Comparison of ENCODE assay signal across 8 cellular contexts in genomic region chr6:41548098-41548840, GRCh38. TPM values are rescaled to one million over a fixed set of nuclear protein-coding genes. Genes with fewer than 3 reads are reported as not detected.
DNase-seq lines count a peak whose midpoint lies in the region; ATAC-seq and TF ChIP-seq lines count a peak whose summit lies in the region.

No MANE protein-coding gene starts in this region.

- 52 to 63% methylated on average over 50 of the region's 50 CpGs for WGBS in aorta, 2 donors

- no peaks in the 10 kb centered on the region for H3K27me3 Mint-ChIP-seq in natural killer cell treated with Interleukin-12 subunit alpha and Interleukin-12 subunit beta and Interleukin-15 and Interleukin-18, amount 100 ng/mL, for 72 hours

- peaks cover 41 to 42% of the 10 kb centered on the region in 2 donors for H3K4me1 Mint-ChIP-seq in natural killer cell treated with Interleukin-12 subunit alpha and Interleukin-12 subunit beta and Interleukin-15 and Interleukin-18, amount 100 ng/mL, for 72 hours (ENCODE audit: low read depth in 2 of 2)

- ATAC-seq in natural killer cell treated with Interleukin-12 subunit alpha and Interleukin-12 subunit beta and Interleukin-15 and Interleukin-18, amount 100 ng/mL, for 72 hours: peak in 1 of 2 donors; percentile 20
- ATAC-seq in aorta (ENCODE audit: low FRiP score): no peak
- ATAC-seq in HG03520 (IDR thresholded peaks at IDR 0.05; ENCODE audit: unreplicated experiment): no peak

- peaks cover 10% of the 10 kb centered on the region for H3K36me3 Mint-ChIP-seq in natural killer cell treated with Interleukin-12 subunit alpha and Interleukin-12 subunit beta and Interleukin-15 and Interleukin-18, amount 100 ng/mL, for 72 hours

- DNase-seq in AML-193 (lab: John Stamatoyannopoulos, UW): peak; percentile 19 to 40
- DNase-seq in SJSA1 (ENCODE audit: low read depth in 1 of 2, low spot score in 2 of 2): no peak
- DNase-seq in cardiac fibroblast (ENCODE audit: low read depth in 2 of 2): no peak
- DNase-seq in natural killer cell treated with Interleukin-12 subunit alpha and Interleukin-12 subunit beta and Interleukin-15 and Interleukin-18, amount 100 ng/mL, for 72 hours (ENCODE audit: low spot score): peak; percentile 84
- no peak for DNase-seq in aorta
- DNase-seq in NCI-H748 treated with DMSO at 0.1 percent for 48 hours (lab: John Stamatoyannopoulos, UW): no peak
- no peak for DNase-seq in cerebellum (ENCODE audit: low spot score)

- no peak overlapping the region for H3K27ac ChIP-seq in SJSA1
- H3K27ac ChIP-seq in aorta (ENCODE audit: low read depth in 1 of 2, low read length in 2 of 2): no peak overlapping the region

- H3K27ac Mint-ChIP-seq in natural killer cell treated with Interleukin-12 subunit alpha and Interleukin-12 subunit beta and Interleukin-15 and Interleukin-18, amount 100 ng/mL, for 72 hours: peak overlapping the region in 1 of 2 donors; percentile 65

- H3K9me3 Mint-ChIP-seq in natural killer cell treated with Interleukin-12 subunit alpha and Interleukin-12 subunit beta and Interleukin-15 and Interleukin-18, amount 100 ng/mL, for 72 hours: no peaks in the 10 kb centered on the region

- no peak for TF ChIP-seq CTCF in cardiac fibroblast (IDR thresholded peaks at IDR 0.05; ENCODE audit: low read depth, low read length)

- peak overlapping the region; percentile 86 for H3K4me3 ChIP-seq in SJSA1
- H3K4me3 ChIP-seq in cardiac fibroblast (replicated peaks in 1 of 2; ENCODE audit: low read depth in 2 of 2, low read length in 2 of 2): peak overlapping the region; percentile 65 to 74
- peak overlapping the region; percentile 93 to 96 for H3K4me3 ChIP-seq in aorta (ENCODE audit: low read length in 2 of 2)

- peaks cover 23% of the 10 kb centered on the region for H3K4me1 ChIP-seq in SJSA1 (replicated peaks)
- H3K4me1 ChIP-seq in aorta (ENCODE audit: control insufficient read depth in 1 of 2, insufficient read depth in 2 of 2, low read length in 2 of 2): peaks cover 0 to 3% of the 10 kb centered on the region in 2 donors

- H3K27me3 ChIP-seq in SJSA1 (replicated peaks): no peaks in the 10 kb centered on the region
- no peaks in the 10 kb centered on the region for H3K27me3 ChIP-seq in aorta (ENCODE audit: control insufficient read depth in 1 of 2, insufficient read depth in 2 of 2, low read length in 1 of 2)

- H3K4me3 Mint-ChIP-seq in natural killer cell treated with Interleukin-12 subunit alpha and Interleukin-12 subunit beta and Interleukin-15 and Interleukin-18, amount 100 ng/mL, for 72 hours: peak overlapping the region; percentile 90

- H3K9me3 ChIP-seq in SJSA1 (replicated peaks) (no peaks in the 10 kb centered on the region), aorta (ENCODE audit: control insufficient read depth, low read length) (no peaks in the 10 kb centered on the region)

- H3K36me3 ChIP-seq in SJSA1: peaks cover 51% of the 10 kb centered on the region
- no peaks in the 10 kb centered on the region for H3K36me3 ChIP-seq in aorta (ENCODE audit: control insufficient read depth in 1 of 2, insufficient read depth in 2 of 2, low read length in 1 of 2)

- intact Hi-C loops in aorta (cut with DNase I): loop anchor here (5.0 kb wide), 4 partner anchors 44 to 121 kb away; no protein-coding TSS in a partner anchor

RNA-seq across cellular contexts. Expression of gene FOXP4, which starts 2.1 kb away (rescaled TPM):
- total RNA-seq in SJSA1 (2014; rRNA removed; shearing (Covaris generic)): 3.9 and 5.1 TPM in 2 replicates
- total RNA-seq in natural killer cell treated with Interleukin-12 subunit alpha and Interleukin-12 subunit beta and Interleukin-15 and Interleukin-18, amount 100 ng/mL, for 72 hours: 100 to 1,000 TPM in 1 of 2 donors, 10 to 100 TPM in 1; 52.4 to 110 TPM
- total RNA-seq in aorta (10 to 100 TPM; 31.6 to 36.2 TPM), cerebellum (9.2 TPM)
- 10 to 100 TPM in 1 of 2 donors, 1 to 10 TPM in 1; 9.1 to 11.3 TPM for polyA plus RNA-seq in aorta

Comparison
In these comparisons a context has a peak if more than half of its experiments do, and no peak if none do; other contexts are left out.
1. DNase-seq: peak in AML-193 (2 of 2) and natural killer cell treated with Interleukin-12 subunit alpha and Interleukin-12 subunit beta and Interleukin-15 and Interleukin-18, amount 100 ng/mL, for 72 hours (single experiment); none in SJSA1 (0 of 2), cardiac fibroblast (0 of 2), aorta (0 of 2), NCI-H748 treated with DMSO at 0.1 percent for 48 hours (single experiment) and cerebellum (single experiment).
2. Peak in every context shown above with its lines, with median percentiles within 50 percentile points of each other: H3K4me3 ChIP-seq.